16 cellular contexts compared by ENCODE assay signal in genomic region chr22:17951315-17951714, GRCh38.
DNase-seq lines count a peak whose midpoint lies in the region; ATAC-seq and TF ChIP-seq lines count a peak whose summit lies in the region.
"Had no signal": no experiment of that assay in that cellular context is flagged by ENCODE, and none has a peak within 500 bp of the region (broad histone marks: within the 10 kb centered on the region; RNA-seq: fewer than 3 reads in every experiment).

No MANE protein-coding gene starts in this region.

- no peak for DNase-seq in central memory CD8-positive, alpha-beta T cell (ENCODE audit: low spot score in 2 of 2)
- DNase-seq in kidney glomerular epithelial cell (lab: John Stamatoyannopoulos, UW) (peak; percentile 37), sigmoid colon (no peak), brain microvascular endothelial cell (no peak), Ammon's horn (ENCODE audit: low spot score) (no peak)
- DNase-seq: activated CD4-positive, alpha-beta T cell treated with anti-CD3 and anti-CD28 coated beads, Interleukin-2, amount 50 U/mL, for 48 hours; activated T-cell treated with anti-CD3 and anti-CD28 coated beads, Interleukin-2, amount 50 U/mL, for 4 hours; CD4-positive, CD25-positive, alpha-beta regulatory T cell; DND-41; NCI-H1417; NCI-H345 had no signal

- H3K4me3 Mint-ChIP-seq in central memory CD8-positive, alpha-beta T cell: no peak overlapping the region
- H3K4me3 Mint-ChIP-seq: activated T-cell treated with anti-CD3 and anti-CD28 coated beads, Interleukin-2, amount 50 U/mL, for 4 hours; CD4-positive, CD25-positive, alpha-beta regulatory T cell had no signal

- peak overlapping the region; percentile 25 for H3K27ac Mint-ChIP-seq in central memory CD8-positive, alpha-beta T cell (ENCODE audit: low read depth)

- intact Hi-C loops in sigmoid colon (cut with DNase I): no loop called here

- H3K4me1 Mint-ChIP-seq in central memory CD8-positive, alpha-beta T cell: peaks cover 27% of the 10 kb centered on the region

- no peak for TF ChIP-seq POLR2A in sigmoid colon (IDR thresholded peaks at IDR 0.05)

- H3K27me3 Mint-ChIP-seq in central memory CD8-positive, alpha-beta T cell: no peaks in the 10 kb centered on the region
- H3K27me3 Mint-ChIP-seq: CD4-positive, CD25-positive, alpha-beta regulatory T cell had no signal

- no peak for ATAC-seq in central memory CD8-positive, alpha-beta T cell (replicated peaks; ENCODE audit: extremely low read depth, poor library complexity, severe bottlenecking)
- ATAC-seq in HG03025 (IDR thresholded peaks at IDR 0.05; ENCODE audit: low FRiP score, unreplicated experiment): no peak
- no peak for ATAC-seq in GM19467 (IDR thresholded peaks at IDR 0.05; ENCODE audit: unreplicated experiment)
- ATAC-seq: activated T-cell treated with anti-CD3 and anti-CD28 coated beads, Interleukin-2, amount 50 U/mL, for 4 hours; gastroesophageal sphincter; K562 had no signal

- no peaks in the 10 kb centered on the region for H3K9me3 Mint-ChIP-seq in central memory CD8-positive, alpha-beta T cell
- H3K9me3 Mint-ChIP-seq: activated T-cell treated with anti-CD3 and anti-CD28 coated beads, Interleukin-2, amount 50 U/mL, for 4 hours; CD4-positive, CD25-positive, alpha-beta regulatory T cell had no signal

- H3K9me3 ChIP-seq in BLaER1 treated with 17β-estradiol and CSF1 and Interleukin-3, amounts not matched to agents 10 nM and 100 nM (replicated peaks in 1 of 11): no peaks in the 10 kb centered on the region; a peak in 1 of 22 replicates
- H3K9me3 ChIP-seq in sigmoid colon: no peaks in the 10 kb centered on the region
- H3K9me3 ChIP-seq: gastroesophageal sphincter had no signal

- H3K36me3 ChIP-seq in BLaER1 treated with 17β-estradiol and CSF1 and Interleukin-3, amounts not matched to agents 10 nM and 100 nM: 0 out of 22 replicates have a peak, but pooled peaks cover 0 to 11% (median 0%) of the 10 kb centered on the region in 11 experiments
- H3K36me3 ChIP-seq in sigmoid colon: no peaks in the 10 kb centered on the region
- H3K36me3 ChIP-seq in brain microvascular endothelial cell (replicated peaks): no peaks in the 10 kb centered on the region
- H3K36me3 ChIP-seq: gastroesophageal sphincter had no signal

- peak overlapping the region in 10 of 11 experiments; percentile 13 to 97 (median 44); a peak in 14 of 22 replicates for H3K4me2 ChIP-seq in BLaER1 treated with 17β-estradiol and CSF1 and Interleukin-3, amounts not matched to agents 10 nM and 100 nM

- H3K4me1 ChIP-seq in BLaER1 treated with 17β-estradiol and CSF1 and Interleukin-3, amounts not matched to agents 10 nM and 100 nM: peaks cover 27 to 56% (median 51%) of the 10 kb centered on the region in 10 experiments
- peaks cover 0 to 71% (median 45%) of the 10 kb centered on the region in 4 donors for H3K4me1 ChIP-seq in sigmoid colon

- no peaks in the 10 kb centered on the region for H3K27me3 ChIP-seq in BLaER1 treated with 17β-estradiol and CSF1 and Interleukin-3, amounts not matched to agents 10 nM and 100 nM
- no peaks in the 10 kb centered on the region for H3K27me3 ChIP-seq in sigmoid colon
- no peaks in the 10 kb centered on the region for H3K27me3 ChIP-seq in brain microvascular endothelial cell (replicated peaks)
- H3K27me3 ChIP-seq: gastroesophageal sphincter had no signal

- no peak for TF ChIP-seq EP300 in sigmoid colon (IDR thresholded peaks at IDR 0.05)

- no peak overlapping the region for H3K4me3 ChIP-seq in BLaER1 treated with 17β-estradiol and CSF1 and Interleukin-3, amounts not matched to agents 10 nM and 100 nM
- H3K4me3 ChIP-seq in sigmoid colon (no peak overlapping the region), brain microvascular endothelial cell (ENCODE audit: low read depth, low read length) (no peak overlapping the region)
- H3K4me3 ChIP-seq: gastroesophageal sphincter, K562 had no signal

- 85 to 93% methylated on average over 5 of the region's 5 CpGs for WGBS in sigmoid colon, 2 donors

- TF ChIP-seq CTCF in sigmoid colon (IDR thresholded peaks at IDR 0.05) (no peak), brain microvascular endothelial cell (IDR thresholded peaks at IDR 0.05; ENCODE audit: low read depth, low read length, missing control alignments) (no peak)

- no peak overlapping the region for H3K9ac ChIP-seq in BLaER1 treated with 17β-estradiol and CSF1 and Interleukin-3, amounts not matched to agents 10 nM and 100 nM

- in situ Hi-C loops in brain microvascular endothelial cell (cut with HindIII; ENCODE audit: low pct_ligation_motif_present, low sequenced_read_pairs): no loop called here

- no peak overlapping the region for H3K27ac ChIP-seq in BLaER1 treated with 17β-estradiol and CSF1 and Interleukin-3, amounts not matched to agents 10 nM and 100 nM
- H3K27ac ChIP-seq in sigmoid colon (peak overlapping the region; percentile 14 to 50 (median 44)), brain microvascular endothelial cell (no peak overlapping the region)

- H4K20me1 ChIP-seq in BLaER1 treated with 17β-estradiol and CSF1 and Interleukin-3, amounts not matched to agents 10 nM and 100 nM: peaks cover 0 to 98% (median 81%) of the 10 kb centered on the region in 11 experiments; a peak in 21 of 22 replicates

- no peaks in the 10 kb centered on the region for H3K36me3 Mint-ChIP-seq in central memory CD8-positive, alpha-beta T cell (ENCODE audit: insufficient read depth)
- H3K36me3 Mint-ChIP-seq: CD4-positive, CD25-positive, alpha-beta regulatory T cell had no signal

Comparison
In these comparisons a context has a peak if more than half of its experiments do, and no peak if none do; other contexts are left out.
1. H3K27ac ChIP-seq: peak in sigmoid colon (4 of 4); none in BLaER1 treated with 17β-estradiol and CSF1 and Interleukin-3, amounts not matched to agents 10 nM and 100 nM (0 of 11) and brain microvascular endothelial cell (single experiment).